1 cellular context compared by ENCODE assay signal in the genomic region with DNA sequence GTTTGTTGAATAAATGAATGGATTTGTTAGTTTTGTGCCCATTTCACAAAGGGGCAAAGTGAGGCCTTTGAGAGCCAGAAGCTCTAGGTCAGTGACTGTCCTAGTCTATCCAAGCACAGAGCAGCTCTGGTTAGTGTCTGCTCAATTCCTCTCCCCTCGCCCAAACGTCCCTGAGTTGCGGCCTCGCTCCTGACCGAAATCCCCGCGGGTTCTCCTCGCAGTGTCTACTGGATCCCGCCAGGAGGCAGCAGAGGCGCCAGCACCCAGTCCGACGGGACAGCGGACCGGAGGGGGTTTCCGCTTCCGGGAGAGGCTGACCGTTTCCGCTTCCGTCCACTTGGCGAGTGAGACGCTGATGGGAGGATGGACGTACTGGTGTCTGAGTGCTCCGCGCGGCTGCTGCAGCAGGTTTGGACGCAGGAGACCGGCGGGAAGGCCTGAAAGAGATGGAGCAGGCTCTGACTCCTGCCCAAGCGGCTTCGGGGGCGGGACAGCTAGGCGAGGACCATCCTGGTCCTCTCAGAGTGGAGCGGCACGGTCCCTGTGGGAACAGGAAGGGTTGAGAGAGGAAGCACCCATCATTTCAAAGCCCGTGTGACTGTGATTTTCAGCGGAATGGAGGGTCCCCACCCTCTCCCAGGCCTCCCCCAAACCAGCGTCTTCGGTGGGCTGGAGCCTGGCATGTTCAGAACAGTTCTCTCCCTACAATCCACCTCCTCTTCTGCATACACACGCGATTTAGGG.
A peak's percentile ranks its signal among the peaks of the same experiment; 100 is the strongest.
TF ChIP-seq lines count a peak whose summit lies in the region.

A gene (plus strand): TSS at position 336 of the 744 bp plus-strand sequence. CDS start 28 bp downstream, at position 364.

TF ChIP-seq in K562, 482 proteins besides CTCF, POLR2A, EP300 and RAD21 (continued from another document and continues in another):
- TF ChIP-seq, protein P1, sequence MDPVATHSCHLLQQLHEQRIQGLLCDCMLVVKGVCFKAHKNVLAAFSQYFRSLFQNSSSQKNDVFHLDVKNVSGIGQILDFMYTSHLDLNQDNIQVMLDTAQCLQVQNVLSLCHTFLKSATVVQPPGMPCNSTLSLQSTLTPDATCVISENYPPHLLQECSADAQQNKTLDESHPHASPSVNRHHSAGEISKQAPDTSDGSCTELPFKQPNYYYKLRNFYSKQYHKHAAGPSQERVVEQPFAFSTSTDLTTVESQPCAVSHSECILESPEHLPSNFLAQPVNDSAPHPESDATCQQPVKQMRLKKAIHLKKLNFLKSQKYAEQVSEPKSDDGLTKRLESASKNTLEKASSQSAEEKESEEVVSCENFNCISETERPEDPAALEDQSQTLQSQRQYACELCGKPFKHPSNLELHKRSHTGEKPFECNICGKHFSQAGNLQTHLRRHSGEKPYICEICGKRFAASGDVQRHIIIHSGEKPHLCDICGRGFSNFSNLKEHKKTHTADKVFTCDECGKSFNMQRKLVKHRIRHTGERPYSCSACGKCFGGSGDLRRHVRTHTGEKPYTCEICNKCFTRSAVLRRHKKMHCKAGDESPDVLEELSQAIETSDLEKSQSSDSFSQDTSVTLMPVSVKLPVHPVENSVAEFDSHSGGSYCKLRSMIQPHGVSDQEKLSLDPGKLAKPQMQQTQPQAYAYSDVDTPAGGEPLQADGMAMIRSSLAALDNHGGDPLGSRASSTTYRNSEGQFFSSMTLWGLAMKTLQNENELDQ (CRISPR knock-in tag; IDR thresholded peaks at IDR 0.05; ENCODE audit: borderline replicate concordance): no peak
- TF ChIP-seq TAF15 (IDR thresholded peaks at IDR 0.05; ENCODE audit: low read depth, low read length) (no peak), ZNF76 (CRISPR knock-in tag; IDR thresholded peaks at IDR 0.05; ENCODE audit: borderline replicate concordance) (no peak), RBM17 (IDR thresholded peaks at IDR 0.05; ENCODE audit: borderline replicate concordance, low read depth, low read length) (no peak), ZNF583 (CRISPR knock-in tag; IDR thresholded peaks at IDR 0.05) (no peak), PURB (CRISPR knock-in tag; IDR thresholded peaks at IDR 0.05; ENCODE audit: low read depth) (no peak), FIP1L1 (IDR thresholded peaks at IDR 0.05; ENCODE audit: low read depth, low read length, poor library complexity, severe bottlenecking) (peak; percentile 43), ASH1L (IDR thresholded peaks at IDR 0.05; ENCODE audit: borderline replicate concordance, low read depth, partially characterized antibody) (no peak), SPI1 (IDR thresholded peaks at IDR 0.05; ENCODE audit: borderline replicate concordance, low read depth, low read length) (peak; percentile 30; the same call in 1 of the 2 replicates), SMARCA4 (IDR thresholded peaks at IDR 0.05) (no peak), CHD2 (IDR thresholded peaks at IDR 0.05; ENCODE audit: low read depth, low read length) (no peak), NFE2L1 (tag; IDR thresholded peaks at IDR 0.05; ENCODE audit: borderline replicate concordance, low read depth) (no peak), HNRNPLL (IDR thresholded peaks at IDR 0.05; ENCODE audit: low read depth, low read length, poor library complexity, severe bottlenecking) (no peak), ARID2 (IDR thresholded peaks at IDR 0.05) (no peak), KLF16 (IDR thresholded peaks at IDR 0.05) (no peak), KLF10 (CRISPR knock-in tag; IDR thresholded peaks at IDR 0.05) (no peak), MBD2 (IDR thresholded peaks at IDR 0.05; ENCODE audit: borderline replicate concordance, low read depth) (peak; percentile 82), ZNF146 (CRISPR knock-in tag; IDR thresholded peaks at IDR 0.05; ENCODE audit: unreplicated experiment) (no peak), MCM5 (IDR thresholded peaks at IDR 0.05; ENCODE audit: low read depth) (no peak), RBFOX2 (IDR thresholded peaks at IDR 0.05; ENCODE audit: low read depth, low read length) (peak; percentile 95), FOXM1 (IDR thresholded peaks at IDR 0.05; ENCODE audit: low read depth) (no peak), FOXM1 (CRISPR knock-in tag; IDR thresholded peaks at IDR 0.05; ENCODE audit: low read depth) (no peak), SMARCC2 (IDR thresholded peaks at IDR 0.05; ENCODE audit: low read depth) (no peak), ZNF3 (CRISPR knock-in tag; IDR thresholded peaks at IDR 0.05) (no peak), MYBL2 (IDR thresholded peaks at IDR 0.05; ENCODE audit: low read depth) (no peak), MYBL2 (CRISPR knock-in tag; IDR thresholded peaks at IDR 0.05; ENCODE audit: borderline replicate concordance) (no peak), KDM2B (CRISPR knock-in tag; IDR thresholded peaks at IDR 0.05) (no peak), ZNF263 (CRISPR knock-in tag; IDR thresholded peaks at IDR 0.05; ENCODE audit: borderline replicate concordance) (peak; percentile 79), POLR2H (tag; IDR thresholded peaks at IDR 0.05; ENCODE audit: low read depth) (peak; percentile 69), ZNF75A (CRISPR knock-in tag; IDR thresholded peaks at IDR 0.05) (no peak), POU5F1 (IDR thresholded peaks at IDR 0.05; ENCODE audit: borderline replicate concordance, low read depth, low read length, partially characterized antibody) (no peak)
- TF ChIP-seq, protein P2, sequence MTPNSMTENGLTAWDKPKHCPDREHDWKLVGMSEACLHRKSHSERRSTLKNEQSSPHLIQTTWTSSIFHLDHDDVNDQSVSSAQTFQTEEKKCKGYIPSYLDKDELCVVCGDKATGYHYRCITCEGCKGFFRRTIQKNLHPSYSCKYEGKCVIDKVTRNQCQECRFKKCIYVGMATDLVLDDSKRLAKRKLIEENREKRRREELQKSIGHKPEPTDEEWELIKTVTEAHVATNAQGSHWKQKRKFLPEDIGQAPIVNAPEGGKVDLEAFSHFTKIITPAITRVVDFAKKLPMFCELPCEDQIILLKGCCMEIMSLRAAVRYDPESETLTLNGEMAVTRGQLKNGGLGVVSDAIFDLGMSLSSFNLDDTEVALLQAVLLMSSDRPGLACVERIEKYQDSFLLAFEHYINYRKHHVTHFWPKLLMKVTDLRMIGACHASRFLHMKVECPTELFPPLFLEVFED (CRISPR knock-in tag; conservative IDR thresholded peaks at IDR 0.05): no peak
- TF ChIP-seq, protein P3, sequence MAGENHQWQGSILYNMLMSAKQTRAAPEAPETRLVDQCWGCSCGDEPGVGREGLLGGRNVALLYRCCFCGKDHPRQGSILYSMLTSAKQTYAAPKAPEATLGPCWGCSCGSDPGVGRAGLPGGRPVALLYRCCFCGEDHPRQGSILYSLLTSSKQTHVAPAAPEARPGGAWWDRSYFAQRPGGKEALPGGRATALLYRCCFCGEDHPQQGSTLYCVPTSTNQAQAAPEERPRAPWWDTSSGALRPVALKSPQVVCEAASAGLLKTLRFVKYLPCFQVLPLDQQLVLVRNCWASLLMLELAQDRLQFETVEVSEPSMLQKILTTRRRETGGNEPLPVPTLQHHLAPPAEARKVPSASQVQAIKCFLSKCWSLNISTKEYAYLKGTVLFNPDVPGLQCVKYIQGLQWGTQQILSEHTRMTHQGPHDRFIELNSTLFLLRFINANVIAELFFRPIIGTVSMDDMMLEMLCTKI (IDR thresholded peaks at IDR 0.05; ENCODE audit: partially characterized antibody): no peak
- TF ChIP-seq, protein P4, sequence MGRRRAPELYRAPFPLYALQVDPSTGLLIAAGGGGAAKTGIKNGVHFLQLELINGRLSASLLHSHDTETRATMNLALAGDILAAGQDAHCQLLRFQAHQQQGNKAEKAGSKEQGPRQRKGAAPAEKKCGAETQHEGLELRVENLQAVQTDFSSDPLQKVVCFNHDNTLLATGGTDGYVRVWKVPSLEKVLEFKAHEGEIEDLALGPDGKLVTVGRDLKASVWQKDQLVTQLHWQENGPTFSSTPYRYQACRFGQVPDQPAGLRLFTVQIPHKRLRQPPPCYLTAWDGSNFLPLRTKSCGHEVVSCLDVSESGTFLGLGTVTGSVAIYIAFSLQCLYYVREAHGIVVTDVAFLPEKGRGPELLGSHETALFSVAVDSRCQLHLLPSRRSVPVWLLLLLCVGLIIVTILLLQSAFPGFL (CRISPR knock-in tag; IDR thresholded peaks at IDR 0.05): 0 out of 2 replicates have a peak, but pooled peaks have one; percentile 70
- TF ChIP-seq, protein P5, sequence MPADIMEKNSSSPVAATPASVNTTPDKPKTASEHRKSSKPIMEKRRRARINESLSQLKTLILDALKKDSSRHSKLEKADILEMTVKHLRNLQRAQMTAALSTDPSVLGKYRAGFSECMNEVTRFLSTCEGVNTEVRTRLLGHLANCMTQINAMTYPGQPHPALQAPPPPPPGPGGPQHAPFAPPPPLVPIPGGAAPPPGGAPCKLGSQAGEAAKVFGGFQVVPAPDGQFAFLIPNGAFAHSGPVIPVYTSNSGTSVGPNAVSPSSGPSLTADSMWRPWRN (IDR thresholded peaks at IDR 0.05; ENCODE audit: low read depth): no peak
- TF ChIP-seq, protein P6, sequence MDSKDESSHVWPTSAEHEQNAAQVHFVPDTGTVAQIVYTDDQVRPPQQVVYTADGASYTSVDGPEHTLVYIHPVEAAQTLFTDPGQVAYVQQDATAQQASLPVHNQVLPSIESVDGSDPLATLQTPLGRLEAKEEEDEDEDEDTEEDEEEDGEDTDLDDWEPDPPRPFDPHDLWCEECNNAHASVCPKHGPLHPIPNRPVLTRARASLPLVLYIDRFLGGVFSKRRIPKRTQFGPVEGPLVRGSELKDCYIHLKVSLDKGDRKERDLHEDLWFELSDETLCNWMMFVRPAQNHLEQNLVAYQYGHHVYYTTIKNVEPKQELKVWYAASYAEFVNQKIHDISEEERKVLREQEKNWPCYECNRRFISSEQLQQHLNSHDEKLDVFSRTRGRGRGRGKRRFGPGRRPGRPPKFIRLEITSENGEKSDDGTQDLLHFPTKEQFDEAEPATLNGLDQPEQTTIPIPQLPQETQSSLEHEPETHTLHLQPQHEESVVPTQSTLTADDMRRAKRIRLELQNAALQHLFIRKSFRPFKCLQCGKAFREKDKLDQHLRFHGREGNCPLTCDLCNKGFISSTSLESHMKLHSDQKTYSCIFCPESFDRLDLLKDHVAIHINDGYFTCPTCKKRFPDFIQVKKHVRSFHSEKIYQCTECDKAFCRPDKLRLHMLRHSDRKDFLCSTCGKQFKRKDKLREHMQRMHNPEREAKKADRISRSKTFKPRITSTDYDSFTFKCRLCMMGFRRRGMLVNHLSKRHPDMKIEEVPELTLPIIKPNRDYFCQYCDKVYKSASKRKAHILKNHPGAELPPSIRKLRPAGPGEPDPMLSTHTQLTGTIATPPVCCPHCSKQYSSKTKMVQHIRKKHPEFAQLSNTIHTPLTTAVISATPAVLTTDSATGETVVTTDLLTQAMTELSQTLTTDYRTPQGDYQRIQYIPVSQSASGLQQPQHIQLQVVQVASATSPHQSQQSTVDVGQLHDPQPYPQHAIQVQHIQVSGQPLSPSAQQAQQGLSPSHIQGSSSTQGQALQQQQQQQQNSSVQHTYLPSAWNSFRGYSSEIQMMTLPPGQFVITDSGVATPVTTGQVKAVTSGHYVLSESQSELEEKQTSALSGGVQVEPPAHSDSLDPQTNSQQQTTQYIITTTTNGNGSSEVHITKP (IDR thresholded peaks at IDR 0.05; ENCODE audit: partially characterized antibody): no peak
- TF ChIP-seq, protein P7, sequence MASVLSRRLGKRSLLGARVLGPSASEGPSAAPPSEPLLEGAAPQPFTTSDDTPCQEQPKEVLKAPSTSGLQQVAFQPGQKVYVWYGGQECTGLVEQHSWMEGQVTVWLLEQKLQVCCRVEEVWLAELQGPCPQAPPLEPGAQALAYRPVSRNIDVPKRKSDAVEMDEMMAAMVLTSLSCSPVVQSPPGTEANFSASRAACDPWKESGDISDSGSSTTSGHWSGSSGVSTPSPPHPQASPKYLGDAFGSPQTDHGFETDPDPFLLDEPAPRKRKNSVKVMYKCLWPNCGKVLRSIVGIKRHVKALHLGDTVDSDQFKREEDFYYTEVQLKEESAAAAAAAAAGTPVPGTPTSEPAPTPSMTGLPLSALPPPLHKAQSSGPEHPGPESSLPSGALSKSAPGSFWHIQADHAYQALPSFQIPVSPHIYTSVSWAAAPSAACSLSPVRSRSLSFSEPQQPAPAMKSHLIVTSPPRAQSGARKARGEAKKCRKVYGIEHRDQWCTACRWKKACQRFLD (CRISPR knock-in tag; IDR thresholded peaks at IDR 0.05): no peak
- TF ChIP-seq, protein P8, sequence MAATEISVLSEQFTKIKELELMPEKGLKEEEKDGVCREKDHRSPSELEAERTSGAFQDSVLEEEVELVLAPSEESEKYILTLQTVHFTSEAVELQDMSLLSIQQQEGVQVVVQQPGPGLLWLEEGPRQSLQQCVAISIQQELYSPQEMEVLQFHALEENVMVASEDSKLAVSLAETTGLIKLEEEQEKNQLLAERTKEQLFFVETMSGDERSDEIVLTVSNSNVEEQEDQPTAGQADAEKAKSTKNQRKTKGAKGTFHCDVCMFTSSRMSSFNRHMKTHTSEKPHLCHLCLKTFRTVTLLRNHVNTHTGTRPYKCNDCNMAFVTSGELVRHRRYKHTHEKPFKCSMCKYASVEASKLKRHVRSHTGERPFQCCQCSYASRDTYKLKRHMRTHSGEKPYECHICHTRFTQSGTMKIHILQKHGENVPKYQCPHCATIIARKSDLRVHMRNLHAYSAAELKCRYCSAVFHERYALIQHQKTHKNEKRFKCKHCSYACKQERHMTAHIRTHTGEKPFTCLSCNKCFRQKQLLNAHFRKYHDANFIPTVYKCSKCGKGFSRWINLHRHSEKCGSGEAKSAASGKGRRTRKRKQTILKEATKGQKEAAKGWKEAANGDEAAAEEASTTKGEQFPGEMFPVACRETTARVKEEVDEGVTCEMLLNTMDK (IDR thresholded peaks at IDR 0.05; ENCODE audit: borderline replicate concordance, insufficient read depth, low read depth, low read length, poor library complexity, severe bottlenecking): peak; percentile 69
- TF ChIP-seq, protein P9, sequence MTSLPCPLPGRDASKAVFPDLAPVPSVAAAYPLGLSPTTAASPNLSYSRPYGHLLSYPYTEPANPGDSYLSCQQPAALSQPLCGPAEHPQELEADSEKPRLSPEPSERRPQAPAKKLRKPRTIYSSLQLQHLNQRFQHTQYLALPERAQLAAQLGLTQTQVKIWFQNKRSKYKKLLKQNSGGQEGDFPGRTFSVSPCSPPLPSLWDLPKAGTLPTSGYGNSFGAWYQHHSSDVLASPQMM (CRISPR knock-in tag; IDR thresholded peaks at IDR 0.05): no peak
- TF ChIP-seq, protein P10, sequence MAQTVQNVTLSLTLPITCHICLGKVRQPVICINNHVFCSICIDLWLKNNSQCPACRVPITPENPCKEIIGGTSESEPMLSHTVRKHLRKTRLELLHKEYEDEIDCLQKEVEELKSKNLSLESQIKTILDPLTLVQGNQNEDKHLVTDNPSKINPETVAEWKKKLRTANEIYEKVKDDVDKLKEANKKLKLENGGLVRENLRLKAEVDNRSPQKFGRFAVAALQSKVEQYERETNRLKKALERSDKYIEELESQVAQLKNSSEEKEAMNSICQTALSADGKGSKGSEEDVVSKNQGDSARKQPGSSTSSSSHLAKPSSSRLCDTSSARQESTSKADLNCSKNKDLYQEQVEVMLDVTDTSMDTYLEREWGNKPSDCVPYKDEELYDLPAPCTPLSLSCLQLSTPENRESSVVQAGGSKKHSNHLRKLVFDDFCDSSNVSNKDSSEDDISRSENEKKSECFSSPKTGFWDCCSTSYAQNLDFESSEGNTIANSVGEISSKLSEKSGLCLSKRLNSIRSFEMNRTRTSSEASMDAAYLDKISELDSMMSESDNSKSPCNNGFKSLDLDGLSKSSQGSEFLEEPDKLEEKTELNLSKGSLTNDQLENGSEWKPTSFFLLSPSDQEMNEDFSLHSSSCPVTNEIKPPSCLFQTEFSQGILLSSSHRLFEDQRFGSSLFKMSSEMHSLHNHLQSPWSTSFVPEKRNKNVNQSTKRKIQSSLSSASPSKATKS (CRISPR knock-in tag; IDR thresholded peaks at IDR 0.05): no peak
